24 cellular contexts compared by ENCODE assay signal in the genomic region with DNA sequence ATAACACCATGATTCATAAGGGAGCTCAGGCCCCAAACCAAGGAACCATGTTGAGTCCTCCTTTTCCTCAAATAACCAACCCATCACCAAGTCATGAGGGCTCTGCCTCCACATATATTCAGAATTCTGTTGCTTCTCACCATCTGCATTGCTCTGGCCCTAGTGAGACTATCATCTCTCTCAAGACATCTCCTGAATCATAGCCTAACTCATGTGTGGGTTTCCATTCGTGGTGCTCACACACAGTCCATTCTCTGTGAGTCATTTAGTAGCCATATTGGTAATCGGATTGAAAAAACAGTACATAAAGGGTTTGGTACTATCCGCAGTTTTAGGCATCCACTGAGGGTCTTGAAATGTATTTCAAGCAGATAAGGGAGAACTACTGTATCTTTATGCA. TPM values are rescaled to one million over a fixed set of nuclear protein-coding genes. Genes with fewer than 3 reads are reported as not detected.
DNase-seq lines count a peak whose midpoint lies in the region; ATAC-seq lines count a peak whose summit lies in the region.
"Had no signal": no experiment of that assay in that cellular context is flagged by ENCODE, and none has a peak within 500 bp of the region (broad histone marks: within the 10 kb centered on the region; RNA-seq: fewer than 3 reads in every experiment).

No MANE protein-coding gene starts in this region.

- H3K79me2 ChIP-seq in trophoblast cell (ENCODE audit: control insufficient read depth, insufficient read depth, low read length, poor library complexity): no peaks in the 10 kb centered on the region

- H3K36me3 ChIP-seq in mesenchymal stem cell (ENCODE audit: control insufficient read depth in 1 of 2, insufficient read depth in 2 of 2, low read depth in 1 of 2, low read length in 2 of 2): peaks cover 0 to 6% of the 10 kb centered on the region in 2 experiments
- H3K36me3 ChIP-seq in trophoblast cell (ENCODE audit: control insufficient read depth in 1 of 2, insufficient read depth in 2 of 2, low read length in 2 of 2): no peaks in the 10 kb centered on the region
- H3K36me3 ChIP-seq: HAP-1, pancreas had no signal

- H3K9me3 ChIP-seq in mesenchymal stem cell (ENCODE audit: control insufficient read depth, low read length) (no peaks in the 10 kb centered on the region), trophoblast cell (ENCODE audit: insufficient read depth, low read depth, low read length) (no peaks in the 10 kb centered on the region)
- H3K9me3 ChIP-seq: HAP-1, pancreas had no signal

- H3K4ac ChIP-seq in mesenchymal stem cell (ENCODE audit: low read depth in 1 of 2, low read length in 2 of 2) (no peak overlapping the region), trophoblast cell (ENCODE audit: low read depth, low read length) (no peak overlapping the region)

- DNase-seq in activated CD4-positive, alpha-beta memory T cell treated with anti-CD3 and anti-CD28 coated beads for 36 hours: peak; percentile 51
- DNase-seq in activated CD4-positive, alpha-beta memory T cell treated with anti-CD3 and anti-CD28 coated beads, Interleukin-2, amount 10 ng/mL, durations not matched to agents 7 days and 5 days: no peak
- DNase-seq in ELR (ENCODE audit: low read depth): peak; percentile 69
- no peak for DNase-seq in activated T-helper 2 cell treated with anti-CD3 and anti-CD28 coated beads, Interferon-gamma antibody, Interleukin-2, Interleukin-4, amounts not matched to agents 10 μg/mL and 5 μg/mL and 100 μg/mL, durations not matched to agents 14 hours and 24 hours and 36 hours (ENCODE audit: low spot score)
- DNase-seq in mesenchymal stem cell: peak; percentile 8
- DNase-seq in sciatic nerve (ENCODE audit: low spot score): no peak
- DNase-seq in trophoblast cell: no peak
- DNase-seq: ACHN; dermis blood vessel endothelial cell; DMS 273 treated with DMSO at 0.1 percent for 48 hours; kidney glomerular epithelial cell; mammary epithelial cell; naive B cell; NCI-H1417 treated with DMSO at 0.1 percent for 48 hours; NCI-H69; pancreas; SHP77; stimulated activated CD4-positive, alpha-beta T cell treated with anti-CD3 and anti-CD28 coated beads, Interleukin-2, amount 100 ng/mL, for 24 hours; T-helper 1 cell had no signal

- H3K27ac Mint-ChIP-seq in activated CD4-positive, alpha-beta memory T cell treated with anti-CD3 and anti-CD28 coated beads for 36 hours: peak overlapping the region; percentile 62
- no peak overlapping the region for H3K27ac Mint-ChIP-seq in activated CD4-positive, alpha-beta memory T cell treated with anti-CD3 and anti-CD28 coated beads, Interleukin-2, amount 10 ng/mL, durations not matched to agents 7 days and 5 days
- peak overlapping the region; percentile 64 for H3K27ac Mint-ChIP-seq in activated T-helper 2 cell treated with anti-CD3 and anti-CD28 coated beads, Interferon-gamma antibody, Interleukin-2, Interleukin-4, amounts not matched to agents 10 μg/mL and 5 μg/mL and 100 μg/mL, durations not matched to agents 14 hours and 24 hours and 36 hours
- H3K27ac Mint-ChIP-seq: activated naive CD8-positive, alpha-beta T cell; naive B cell had no signal

- H4K91ac ChIP-seq in mesenchymal stem cell (ENCODE audit: low read length) (no peak overlapping the region), trophoblast cell (ENCODE audit: low read depth, low read length) (no peak overlapping the region)

- H3K4me3 ChIP-seq in mesenchymal stem cell (ENCODE audit: insufficient read depth in 1 of 2, low read depth in 1 of 2, low read length in 2 of 2): no peak overlapping the region
- H3K4me3 ChIP-seq in trophoblast cell (ENCODE audit: low read depth, low read length): no peak overlapping the region
- H3K4me3 ChIP-seq: HAP-1, pancreas had no signal

- H3K23ac ChIP-seq in mesenchymal stem cell (ENCODE audit: low read length in 2 of 2): no peak overlapping the region
- H3K23ac ChIP-seq in trophoblast cell (ENCODE audit: low read length): no peak overlapping the region

- CTCF ChIA-PET in activated CD4-positive, alpha-beta memory T cell treated with anti-CD3 and anti-CD28 coated beads for 36 hours (lab: Charles Lee): interaction anchor here (0.6 to 1.3 kb wide), 3 partner anchors 8 to 171 kb away, joined by 3 read pairs; a partner anchor contains a TSS
- CTCF ChIA-PET in activated CD4-positive, alpha-beta memory T cell treated with anti-CD3 and anti-CD28 coated beads, Interleukin-2, amount 10 ng/mL, durations not matched to agents 7 days and 5 days (lab: Charles Lee): interaction anchor here (0.6 to 1.2 kb wide), 2 partner anchors 15 to 216 kb away, joined by 3 to 5 read pairs; no protein-coding TSS in a partner anchor

- no peak overlapping the region for H3K4me3 Mint-ChIP-seq in activated CD4-positive, alpha-beta memory T cell treated with anti-CD3 and anti-CD28 coated beads for 36 hours
- H3K4me3 Mint-ChIP-seq in activated CD4-positive, alpha-beta memory T cell treated with anti-CD3 and anti-CD28 coated beads, Interleukin-2, amount 10 ng/mL, durations not matched to agents 7 days and 5 days: no peak overlapping the region
- no peak overlapping the region for H3K4me3 Mint-ChIP-seq in activated T-helper 2 cell treated with anti-CD3 and anti-CD28 coated beads, Interferon-gamma antibody, Interleukin-2, Interleukin-4, amounts not matched to agents 10 μg/mL and 5 μg/mL and 100 μg/mL, durations not matched to agents 14 hours and 24 hours and 36 hours (ENCODE audit: low read depth)
- H3K4me3 Mint-ChIP-seq: activated naive CD8-positive, alpha-beta T cell had no signal

- no peak overlapping the region for H2AK5ac ChIP-seq in mesenchymal stem cell (ENCODE audit: low read length, severe bottlenecking)
- H2AK5ac ChIP-seq in trophoblast cell (ENCODE audit: low read length): no peak overlapping the region

- no peak overlapping the region for H3K9ac ChIP-seq in mesenchymal stem cell (ENCODE audit: low read length)
- no peak overlapping the region for H3K9ac ChIP-seq in trophoblast cell (ENCODE audit: low read length)

- no peaks in the 10 kb centered on the region for H3K9me3 Mint-ChIP-seq in activated CD4-positive, alpha-beta memory T cell treated with anti-CD3 and anti-CD28 coated beads for 36 hours
- H3K9me3 Mint-ChIP-seq in activated CD4-positive, alpha-beta memory T cell treated with anti-CD3 and anti-CD28 coated beads, Interleukin-2, amount 10 ng/mL, durations not matched to agents 7 days and 5 days: no peaks in the 10 kb centered on the region
- no peaks in the 10 kb centered on the region for H3K9me3 Mint-ChIP-seq in activated T-helper 2 cell treated with anti-CD3 and anti-CD28 coated beads, Interferon-gamma antibody, Interleukin-2, Interleukin-4, amounts not matched to agents 10 μg/mL and 5 μg/mL and 100 μg/mL, durations not matched to agents 14 hours and 24 hours and 36 hours
- H3K9me3 Mint-ChIP-seq: naive B cell had no signal

- ATAC-seq in sciatic nerve (no peak), GM21723 (IDR thresholded peaks at IDR 0.05; ENCODE audit: unreplicated experiment) (no peak)
- ATAC-seq: pancreas had no signal

- H2BK12ac ChIP-seq in mesenchymal stem cell (ENCODE audit: low read length in 2 of 2) (no peak overlapping the region), trophoblast cell (ENCODE audit: low read length) (no peak overlapping the region)

- no peaks in the 10 kb centered on the region for H3K36me3 Mint-ChIP-seq in activated CD4-positive, alpha-beta memory T cell treated with anti-CD3 and anti-CD28 coated beads for 36 hours
- H3K36me3 Mint-ChIP-seq in activated CD4-positive, alpha-beta memory T cell treated with anti-CD3 and anti-CD28 coated beads, Interleukin-2, amount 10 ng/mL, durations not matched to agents 7 days and 5 days (ENCODE audit: low read depth): peaks cover 3% of the 10 kb centered on the region
- H3K36me3 Mint-ChIP-seq in activated T-helper 2 cell treated with anti-CD3 and anti-CD28 coated beads, Interferon-gamma antibody, Interleukin-2, Interleukin-4, amounts not matched to agents 10 μg/mL and 5 μg/mL and 100 μg/mL, durations not matched to agents 14 hours and 24 hours and 36 hours (ENCODE audit: low read depth): no peaks in the 10 kb centered on the region
- H3K36me3 Mint-ChIP-seq: activated naive CD8-positive, alpha-beta T cell; naive B cell had no signal

- no peak overlapping the region for H4K12ac ChIP-seq in trophoblast cell (ENCODE audit: low read depth, low read length)

- POLR2A ChIA-PET in activated CD4-positive, alpha-beta memory T cell treated with anti-CD3 and anti-CD28 coated beads for 36 hours (lab: Charles Lee): interaction anchor here (0.8 to 1.5 kb wide), 4 partner anchors 10 to 179 kb away, joined by 3 to 6 read pairs (median 4); a partner anchor contains a TSS
- POLR2A ChIA-PET in activated CD4-positive, alpha-beta memory T cell treated with anti-CD3 and anti-CD28 coated beads, Interleukin-2, amount 10 ng/mL, durations not matched to agents 7 days and 5 days (lab: Charles Lee): interaction anchor here (0.6 to 3.1 kb wide), 4 partner anchors 10 to 160 kb away, joined by 3 to 10 read pairs (median 4); a partner anchor contains a TSS

- intact Hi-C loops in activated CD4-positive, alpha-beta memory T cell treated with anti-CD3 and anti-CD28 coated beads for 36 hours (cut with micrococcal nuclease): loop anchor here (10.0 kb wide), 3 partner anchors 417 to 1327 kb away; a partner anchor contains a TSS
- intact Hi-C loops in activated T-helper 2 cell treated with anti-CD3 and anti-CD28 coated beads, Interferon-gamma antibody, Interleukin-2, Interleukin-4, amounts not matched to agents 10 μg/mL and 5 μg/mL and 100 μg/mL, durations not matched to agents 14 hours and 24 hours and 36 hours (cut with micrococcal nuclease): loop anchor here (1.0 to 10.0 kb wide), 3 partner anchors 82 to 1437 kb away; a partner anchor contains a TSS
- intact Hi-C loops in sciatic nerve (cut with DNase I): no loop called here

- H2BK15ac ChIP-seq in mesenchymal stem cell (ENCODE audit: low read depth, poor library complexity, severe bottlenecking): no peak overlapping the region

- H3K14ac ChIP-seq in mesenchymal stem cell (ENCODE audit: low read length in 2 of 2): no peak overlapping the region
- no peak overlapping the region for H3K14ac ChIP-seq in trophoblast cell (ENCODE audit: low read length)

- H4K8ac ChIP-seq in mesenchymal stem cell (ENCODE audit: low read length) (no peak overlapping the region), trophoblast cell (ENCODE audit: low read depth, low read length) (no peak overlapping the region)

- H3K27me3 Mint-ChIP-seq in activated CD4-positive, alpha-beta memory T cell treated with anti-CD3 and anti-CD28 coated beads for 36 hours: no peaks in the 10 kb centered on the region
- H3K27me3 Mint-ChIP-seq in activated CD4-positive, alpha-beta memory T cell treated with anti-CD3 and anti-CD28 coated beads, Interleukin-2, amount 10 ng/mL, durations not matched to agents 7 days and 5 days: no peaks in the 10 kb centered on the region
- H3K27me3 Mint-ChIP-seq in activated T-helper 2 cell treated with anti-CD3 and anti-CD28 coated beads, Interferon-gamma antibody, Interleukin-2, Interleukin-4, amounts not matched to agents 10 μg/mL and 5 μg/mL and 100 μg/mL, durations not matched to agents 14 hours and 24 hours and 36 hours (ENCODE audit: low read depth): no peaks in the 10 kb centered on the region
- H3K27me3 Mint-ChIP-seq: activated naive CD8-positive, alpha-beta T cell; naive B cell had no signal

- no peak overlapping the region for H2BK120ac ChIP-seq in mesenchymal stem cell (ENCODE audit: low read depth, low read length)
- H2BK120ac ChIP-seq in trophoblast cell (ENCODE audit: insufficient read depth, low read length, poor library complexity): no peak overlapping the region

- H3K27ac ChIP-seq in mesenchymal stem cell (ENCODE audit: low read length, poor library complexity, severe bottlenecking): no peak overlapping the region
- no peak overlapping the region for H3K27ac ChIP-seq in trophoblast cell (ENCODE audit: low read depth, low read length)
- H3K27ac ChIP-seq: C4-2B, pancreas, VCaP had no signal

- H2BK5ac ChIP-seq in mesenchymal stem cell (ENCODE audit: low read depth, low read length, poor library complexity, severe bottlenecking) (no peak overlapping the region), trophoblast cell (ENCODE audit: low read depth, low read length, poor library complexity) (no peak overlapping the region)

- H2AFZ ChIP-seq in mesenchymal stem cell (ENCODE audit: low read depth, low read length): no peak overlapping the region
- no peak overlapping the region for H2AFZ ChIP-seq in trophoblast cell (ENCODE audit: insufficient read depth, low read length, poor library complexity)

- peaks cover 39% of the 10 kb centered on the region for H3K4me1 Mint-ChIP-seq in activated CD4-positive, alpha-beta memory T cell treated with anti-CD3 and anti-CD28 coated beads for 36 hours (ENCODE audit: low read depth)
- peaks cover 51% of the 10 kb centered on the region for H3K4me1 Mint-ChIP-seq in activated CD4-positive, alpha-beta memory T cell treated with anti-CD3 and anti-CD28 coated beads, Interleukin-2, amount 10 ng/mL, durations not matched to agents 7 days and 5 days
- peaks cover 58% of the 10 kb centered on the region for H3K4me1 Mint-ChIP-seq in activated T-helper 2 cell treated with anti-CD3 and anti-CD28 coated beads, Interferon-gamma antibody, Interleukin-2, Interleukin-4, amounts not matched to agents 10 μg/mL and 5 μg/mL and 100 μg/mL, durations not matched to agents 14 hours and 24 hours and 36 hours (ENCODE audit: low read depth)

- 69% methylated on average over 2 of the region's 3 CpGs for WGBS in mesenchymal stem cell
- WGBS in trophoblast cell (ENCODE audit: extremely low coverage, insufficient coverage, insufficient read length): no CpG with 5 or more reads among the region's 3 CpGs

- H3K27me3 ChIP-seq in mesenchymal stem cell (ENCODE audit: control insufficient read depth in 1 of 2, insufficient read depth in 1 of 2, low read length in 2 of 2) (no peaks in the 10 kb centered on the region), trophoblast cell (ENCODE audit: insufficient read depth, low read length) (no peaks in the 10 kb centered on the region)
- H3K27me3 ChIP-seq: pancreas had no signal

- H3K79me1 ChIP-seq in mesenchymal stem cell (replicated peaks; ENCODE audit: low read length, poor library complexity, severe bottlenecking): peaks cover 7% of the 10 kb centered on the region
- H3K79me1 ChIP-seq in trophoblast cell (ENCODE audit: low read length): peaks cover 10% of the 10 kb centered on the region

- H3K18ac ChIP-seq in mesenchymal stem cell (ENCODE audit: low read depth in 1 of 2, low read length in 2 of 2): no peak overlapping the region
- H3K18ac ChIP-seq in trophoblast cell (ENCODE audit: low read length): no peak overlapping the region

- H3K4me2 ChIP-seq in mesenchymal stem cell (ENCODE audit: low read length, poor library complexity, severe bottlenecking): no peak overlapping the region
- H3K4me2 ChIP-seq in trophoblast cell (ENCODE audit: low read length): no peak overlapping the region

- peaks cover 5% of the 10 kb centered on the region for H3K4me1 ChIP-seq in mesenchymal stem cell (ENCODE audit: control insufficient read depth, insufficient read depth, low read depth, low read length)
- H3K4me1 ChIP-seq in trophoblast cell (ENCODE audit: control insufficient read depth in 1 of 2, insufficient read depth in 2 of 2, low read length in 2 of 2): peaks cover 8 to 10% of the 10 kb centered on the region in 2 experiments

RNA-seq across cellular contexts. Expression of a gene that starts 5.1 kb away (rescaled TPM):
- total RNA-seq in activated CD4-positive, alpha-beta memory T cell treated with anti-CD3 and anti-CD28 coated beads for 36 hours: 100 to 1,000 TPM; 173 to 187 TPM
- total RNA-seq in activated CD4-positive, alpha-beta memory T cell treated with anti-CD3 and anti-CD28 coated beads, Interleukin-2, amount 10 ng/mL, durations not matched to agents 7 days and 5 days: 100 to 1,000 TPM; 265 to 267 TPM
- 141 and 143 TPM in 2 replicates for total RNA-seq in activated T-helper 2 cell treated with anti-CD3 and anti-CD28 coated beads, Interferon-gamma antibody, Interleukin-2, Interleukin-4, amounts not matched to agents 10 μg/mL and 5 μg/mL and 100 μg/mL, durations not matched to agents 14 hours and 24 hours and 36 hours
- 438 TPM for polyA plus RNA-seq in mesenchymal stem cell (2013, experiment 1 of 2)
- 429 TPM for polyA plus RNA-seq in mesenchymal stem cell (2013, experiment 2 of 2)
- 285 TPM for total RNA-seq in sciatic nerve
- 849 and 857 TPM in 2 replicates for polyA plus RNA-seq in trophoblast cell (2013)

Comparison
In these comparisons a context has a peak if more than half of its experiments do, and no peak if none do; other contexts are left out.
1. DNase-seq: peak in activated CD4-positive, alpha-beta memory T cell treated with anti-CD3 and anti-CD28 coated beads for 36 hours (single experiment), ELR (single experiment) and mesenchymal stem cell (single experiment); none in activated CD4-positive, alpha-beta memory T cell treated with anti-CD3 and anti-CD28 coated beads, Interleukin-2, amount 10 ng/mL, durations not matched to agents 7 days and 5 days (single experiment), activated T-helper 2 cell treated with anti-CD3 and anti-CD28 coated beads, Interferon-gamma antibody, Interleukin-2, Interleukin-4, amounts not matched to agents 10 μg/mL and 5 μg/mL and 100 μg/mL, durations not matched to agents 14 hours and 24 hours and 36 hours (single experiment), sciatic nerve (single experiment) and trophoblast cell (0 of 2).